37 cellular contexts compared by ENCODE assay signal in genomic region chr12:52735816-52736632, GRCh38. TPM values are rescaled to one million over a fixed set of nuclear protein-coding genes. Genes with fewer than 3 reads are reported as not detected.
"Had no signal": no experiment of that assay in that cellular context is flagged by ENCODE, and none has a peak within 500 bp of the region (broad histone marks: within the 10 kb centered on the region; RNA-seq: fewer than 3 reads in every experiment).

No MANE protein-coding gene starts in this region.

- H3K9ac ChIP-seq: neural progenitor cell had no signal

- H3K27ac Mint-ChIP-seq: mesothelial cell of epicardium; naive B cell; natural killer cell; nephron progenitor cell; neural progenitor cell; progenitor cell of endocrine pancreas; stimulated activated naive CD8-positive, alpha-beta T cell treated with anti-CD3 and anti-CD28 coated beads, Interleukin-15, Interleukin-2, amounts not matched to agents 100 ng/mL and 50 ng/mL, for 24 hours had no signal

- H3K4me3 ChIP-seq: hepatocyte, lower lobe of right lung, neural progenitor cell, ovary, right atrium auricular region, right lobe of liver, smooth muscle cell, suprapubic skin, thoracic aorta, tibial artery, uterus had no signal

- H2AFZ ChIP-seq: hepatocyte, neural progenitor cell had no signal

- H3K36me3 ChIP-seq: lower lobe of right lung, neural progenitor cell, ovary, right atrium auricular region, right lobe of liver, suprapubic skin, thoracic aorta, tibial artery, uterus had no signal

- H3K9me3 ChIP-seq: lower lobe of right lung, ovary, right lobe of liver, suprapubic skin, thoracic aorta, tibial artery, uterus had no signal

- H3K79me2 ChIP-seq: hepatocyte had no signal

- H3K4me2 ChIP-seq: hepatocyte, neural progenitor cell, smooth muscle cell had no signal

- H3K4me1 Mint-ChIP-seq: mesothelial cell of epicardium, naive B cell, natural killer cell, nephron progenitor cell, neural progenitor cell had no signal

- H3K27ac ChIP-seq: hepatocyte, lower lobe of right lung, neural progenitor cell, ovary, right atrium auricular region, right lobe of liver, suprapubic skin, thoracic aorta, tibial artery, uterus had no signal

- H3K9me3 Mint-ChIP-seq: mesothelial cell of epicardium; natural killer cell; neural progenitor cell; stimulated activated naive CD8-positive, alpha-beta T cell treated with anti-CD3 and anti-CD28 coated beads, Interleukin-15, Interleukin-2, amounts not matched to agents 100 ng/mL and 50 ng/mL, for 24 hours had no signal

- H3K36me3 Mint-ChIP-seq: mesothelial cell of epicardium, naive B cell, natural killer cell, neural progenitor cell had no signal

- FAIRE-seq: keratinocyte had no signal

- DNase-seq: kidney glomerular epithelial cell; left cardiac atrium; lower lobe of right lung; mammary epithelial cell; mesenchymal stem cell; naive B cell; natural killer cell; nephron progenitor cell; ovary; right lobe of liver; stimulated activated CD4-positive, alpha-beta T cell treated with anti-CD3 and anti-CD28 coated beads, Interleukin-1b, Interleukin-23, amount 100 ng/mL, for 48 hours; stimulated activated CD4-positive, alpha-beta T cell treated with anti-CD3 and anti-CD28 coated beads, Interleukin-2, amount 100 ng/mL, for 48 hours; stimulated activated CD4-positive, alpha-beta T cell treated with anti-CD3 and anti-CD28 coated beads, Interleukin-4, amount 100 ng/mL, for 4 hours; stimulated activated CD8-positive, alpha-beta memory T cell treated with anti-CD3 and anti-CD28 coated beads, Interleukin-4, amount 100 ng/mL, for 48 hours; stimulated activated naive CD4-positive, alpha-beta T cell; tibial artery; trophoblast cell; uterus had no signal

- H3K27me3 ChIP-seq: ovary, right atrium auricular region, right lobe of liver, uterus had no signal

- ATAC-seq: left cardiac atrium, left lobe of liver, natural killer cell had no signal

- H3K4me1 ChIP-seq: lower lobe of right lung, neural progenitor cell, right atrium auricular region, right lobe of liver, suprapubic skin, tibial artery, uterus had no signal

- H3K4me3 Mint-ChIP-seq: mesothelial cell of epicardium; natural killer cell; nephron progenitor cell; neural progenitor cell; stimulated activated naive CD8-positive, alpha-beta T cell treated with anti-CD3 and anti-CD28 coated beads, Interleukin-15, Interleukin-2, amounts not matched to agents 100 ng/mL and 50 ng/mL, for 24 hours had no signal

RNA-seq across cellular contexts. Expression of gene KRT77, which starts 32.7 kb away (rescaled TPM):
- total RNA-seq: hepatocyte, left cardiac atrium, left lobe of liver, liver, lower lobe of right lung, mesothelial cell of epicardium, mononuclear cell, natural killer cell, omental fat pad, ovary, progenitor cell of endocrine pancreas, pulmonary artery endothelial cell, renal cortical epithelial cell, right atrium auricular region, right lobe of liver, skeletal muscle tissue, ureter, uterus had no signal
- polyA plus RNA-seq: hepatocyte, liver, mammary epithelial cell, ovary, smooth muscle cell had no signal

RNA-seq across cellular contexts. Expression of gene KRT76, which starts 41.1 kb away (rescaled TPM):
- total RNA-seq: hepatocyte, left cardiac atrium, left lobe of liver, liver, lower lobe of right lung, mammary epithelial cell, mesothelial cell of epicardium, mononuclear cell, natural killer cell, omental fat pad, ovary, progenitor cell of endocrine pancreas, pulmonary artery endothelial cell, renal cortical epithelial cell, right atrium auricular region, right lobe of liver, skeletal muscle tissue, smooth muscle cell, subcutaneous adipose tissue, suprapubic skin, thoracic aorta, ureter, uterus had no signal
- polyA plus RNA-seq: hepatocyte, keratinocyte, liver, mammary epithelial cell, ovary, smooth muscle cell had no signal

RNA-seq across cellular contexts. Expression of gene KRT1, which starts 55.8 kb away (rescaled TPM):
- total RNA-seq: left lobe of liver, mammary epithelial cell, mesothelial cell of epicardium, ovary, progenitor cell of endocrine pancreas, pulmonary artery endothelial cell, renal cortical epithelial cell, right atrium auricular region, right lobe of liver, ureter had no signal
- polyA plus RNA-seq: hepatocyte, mammary epithelial cell, ovary had no signal

RNA-seq across cellular contexts. Expression of gene KRT3, which starts 59.9 kb away (rescaled TPM):
- total RNA-seq: hepatocyte, left cardiac atrium, left lobe of liver, liver, lower lobe of right lung, mammary epithelial cell, mononuclear cell, natural killer cell, omental fat pad, ovary, progenitor cell of endocrine pancreas, pulmonary artery endothelial cell, renal cortical epithelial cell, right atrium auricular region, right lobe of liver, skeletal muscle tissue, smooth muscle cell, subcutaneous adipose tissue, suprapubic skin, thoracic aorta, ureter, uterus had no signal
- polyA plus RNA-seq: hepatocyte, liver, ovary, smooth muscle cell had no signal
